Comparison of ENCODE assay signal across 19 cellular contexts in the genomic region with DNA sequence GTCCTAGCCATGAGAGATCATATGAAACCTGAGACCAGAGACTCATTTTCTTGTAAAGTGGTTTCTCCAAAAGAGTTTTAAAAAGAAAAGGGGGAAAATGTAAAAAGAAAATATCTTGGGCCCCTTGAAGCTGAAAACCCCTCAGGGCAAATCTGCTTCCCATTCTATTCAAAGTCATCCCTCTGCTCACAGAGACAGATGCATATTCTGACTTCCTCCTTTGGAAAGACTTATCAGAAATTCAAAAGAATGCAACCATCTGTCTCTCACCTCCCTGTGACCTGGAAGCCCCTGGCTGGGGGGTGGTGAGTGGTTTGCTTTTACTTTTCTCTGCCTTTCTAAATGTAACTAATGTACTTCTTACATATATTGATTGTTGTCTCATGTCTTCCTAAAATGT.
A peak's percentile ranks its signal among the peaks of the same experiment; 100 is the strongest.
DNase-seq lines count a peak whose midpoint lies in the region; ATAC-seq and TF ChIP-seq lines count a peak whose summit lies in the region.
"Had no signal": no experiment of that assay in that cellular context is flagged by ENCODE, and none has a peak within 500 bp of the region (broad histone marks: within the 10 kb centered on the region; RNA-seq: fewer than 3 reads in every experiment).

No MANE protein-coding gene starts in this region.

- no peaks in the 10 kb centered on the region for H4K20me1 ChIP-seq in Karpas-422 (ENCODE audit: insufficient read depth, low read depth, low read length)
- H4K20me1 ChIP-seq: BLaER1 treated with 17β-estradiol and CSF1 and Interleukin-3, amounts not matched to agents 10 nM and 100 nM had no signal

- H3K36me3 ChIP-seq in endodermal cell (ENCODE audit: control insufficient read depth, insufficient read depth, low read length) (no peaks in the 10 kb centered on the region), Karpas-422 (ENCODE audit: insufficient read depth, low read length) (no peaks in the 10 kb centered on the region)
- H3K36me3 ChIP-seq: BLaER1 treated with 17β-estradiol and CSF1 and Interleukin-3, amounts not matched to agents 10 nM and 100 nM had no signal

- H3K4me1 Mint-ChIP-seq in endodermal cell (no peaks in the 10 kb centered on the region), progenitor cell of endocrine pancreas (ENCODE audit: low read depth) (peaks cover 10% of the 10 kb centered on the region)
- H3K4me1 Mint-ChIP-seq: CD4-positive, CD25-positive, alpha-beta regulatory T cell had no signal

- no peak overlapping the region for H3K4me2 ChIP-seq in Karpas-422 (ENCODE audit: low read depth, low read length, poor library complexity, severe bottlenecking)
- H3K4me2 ChIP-seq: BLaER1 treated with 17β-estradiol and CSF1 and Interleukin-3, amounts not matched to agents 10 nM and 100 nM; KMS-11 had no signal

- H3K27ac ChIP-seq in endodermal cell (ENCODE audit: low read depth, low read length) = no peak overlapping the region
- no peak overlapping the region for H3K27ac ChIP-seq in Karpas-422 (ENCODE audit: low read length)
- H3K27ac ChIP-seq: BLaER1 treated with 17β-estradiol and CSF1 and Interleukin-3, amounts not matched to agents 10 nM and 100 nM; KMS-11 had no signal

- H3K4me3 Mint-ChIP-seq in endodermal cell (no peak overlapping the region), progenitor cell of endocrine pancreas (ENCODE audit: low read depth) (no peak overlapping the region)
- H3K4me3 Mint-ChIP-seq: CD4-positive, CD25-positive, alpha-beta regulatory T cell; H9; HFFc6 had no signal

- no peak overlapping the region for H3K9ac ChIP-seq in endodermal cell (ENCODE audit: extremely low read depth, low read length, poor library complexity, severe bottlenecking)
- no peak overlapping the region for H3K9ac ChIP-seq in Karpas-422 (ENCODE audit: low read length)
- H3K9ac ChIP-seq: BLaER1 treated with 17β-estradiol and CSF1 and Interleukin-3, amounts not matched to agents 10 nM and 100 nM; KMS-11 had no signal

- H3K27ac Mint-ChIP-seq in endodermal cell (no peak overlapping the region), progenitor cell of endocrine pancreas (peak overlapping the region; percentile 77)
- H3K27ac Mint-ChIP-seq: CD4-positive, CD25-positive, alpha-beta regulatory T cell; H9; HFFc6 had no signal

- no peaks in the 10 kb centered on the region for H3K27me3 Mint-ChIP-seq in endodermal cell (ENCODE audit: insufficient read depth)
- H3K27me3 Mint-ChIP-seq in progenitor cell of endocrine pancreas = no peaks in the 10 kb centered on the region
- H3K27me3 Mint-ChIP-seq: CD4-positive, CD25-positive, alpha-beta regulatory T cell had no signal

- H3K4me1 ChIP-seq in endodermal cell (ENCODE audit: control insufficient read depth, insufficient read depth, low read length) (no peaks in the 10 kb centered on the region), Karpas-422 (ENCODE audit: low read length) (no peaks in the 10 kb centered on the region)
- H3K4me1 ChIP-seq: BLaER1 treated with 17β-estradiol and CSF1 and Interleukin-3, amounts not matched to agents 10 nM and 100 nM had no signal

- no peak overlapping the region for H2AFZ ChIP-seq in Karpas-422 (ENCODE audit: low read length)

- H3K9me3 Mint-ChIP-seq in endodermal cell = peaks cover 34% of the 10 kb centered on the region
- H3K9me3 Mint-ChIP-seq in progenitor cell of endocrine pancreas (ENCODE audit: low read depth) = peaks cover 23% of the 10 kb centered on the region

- H3K36me3 Mint-ChIP-seq in endodermal cell (ENCODE audit: low read depth) (peaks cover 15% of the 10 kb centered on the region), progenitor cell of endocrine pancreas (ENCODE audit: insufficient read depth) (peaks cover 11% of the 10 kb centered on the region)
- H3K36me3 Mint-ChIP-seq: CD4-positive, CD25-positive, alpha-beta regulatory T cell had no signal

- ATAC-seq in HG03097 (IDR thresholded peaks at IDR 0.05; ENCODE audit: low FRiP score, unreplicated experiment) = no peak
- ATAC-seq: GM12878, HepG2 had no signal

- no peaks in the 10 kb centered on the region for H3K79me2 ChIP-seq in Karpas-422 (ENCODE audit: low read length)

- H3K27me3 ChIP-seq in endodermal cell (ENCODE audit: control insufficient read depth, insufficient read depth, low read length, poor library complexity, severe bottlenecking) (no peaks in the 10 kb centered on the region), Karpas-422 (ENCODE audit: low read length) (no peaks in the 10 kb centered on the region)
- H3K27me3 ChIP-seq: BLaER1 treated with 17β-estradiol and CSF1 and Interleukin-3, amounts not matched to agents 10 nM and 100 nM had no signal

- TF ChIP-seq CTCF in endodermal cell (conservative IDR thresholded peaks at IDR 0.05) (no peak), progenitor cell of endocrine pancreas (IDR thresholded peaks at IDR 0.05; ENCODE audit: unreplicated experiment) (no peak)

- peak overlapping the region; percentile 51 for H3K4me3 ChIP-seq in endodermal cell (ENCODE audit: low read length)
- no peak overlapping the region for H3K4me3 ChIP-seq in Karpas-422 (ENCODE audit: low read length)
- H3K4me3 ChIP-seq: BLaER1 treated with 17β-estradiol and CSF1 and Interleukin-3, amounts not matched to agents 10 nM and 100 nM; GM12878 had no signal

- H3K9me3 ChIP-seq in endodermal cell (ENCODE audit: control insufficient read depth, low read length) (peaks cover 38% of the 10 kb centered on the region), Karpas-422 (ENCODE audit: low read length) (peaks cover 6% of the 10 kb centered on the region; the same call in 1 of the 2 replicates)

- peak; percentile 14 for DNase-seq in ELF-1 (ENCODE audit: low read depth, low spot score)
- DNase-seq in NCI-H524 (lab: John Stamatoyannopoulos, UW) = peak; percentile 12 to 59
- no peak for DNase-seq in endodermal cell
- DNase-seq in progenitor cell of endocrine pancreas (ENCODE audit: low spot score, unreplicated experiment) = no peak
- DNase-seq in NCI-H2081 (lab: John Stamatoyannopoulos, UW) = no peak
- no peak for DNase-seq in Karpas-422
- DNase-seq: ACHN; Calu3; CD4-positive, CD25-positive, alpha-beta regulatory T cell; DMS153; DND-41; GOT3; H9; HFFc6 had no signal

- H3K9me2 ChIP-seq in Karpas-422 (replicated peaks; ENCODE audit: insufficient read depth, low read length) = no peaks in the 10 kb centered on the region

Comparison
In these comparisons a context has a peak if more than half of its experiments do, and no peak if none do; other contexts are left out.
1. DNase-seq: peak in ELF-1 (single experiment) and NCI-H524 (2 of 2); none in endodermal cell (single experiment), progenitor cell of endocrine pancreas (single experiment), NCI-H2081 (0 of 2) and Karpas-422 (single experiment).